ENCODE assay signal across 8 cellular contexts in genomic region chr22:36860821-36861659, GRCh38. TPM values are rescaled to one million over a fixed set of nuclear protein-coding genes. Genes with fewer than 3 reads are reported as not detected.
DNase-seq lines count a peak whose midpoint lies in the region; ATAC-seq, FAIRE-seq and TF ChIP-seq lines count a peak whose summit lies in the region.

Gene NCF4 (plus strand): TSS chr22:36861006. CDS start chr22:36861172, 166 bp downstream.

- ATAC-seq in GM19351 (IDR thresholded peaks at IDR 0.05; ENCODE audit: unreplicated experiment) (peak; percentile 61), HG03432 (IDR thresholded peaks at IDR 0.05; ENCODE audit: unreplicated experiment) (peak; percentile 73)
- ATAC-seq in stimulated activated effector memory CD8-positive, alpha-beta T cell treated with anti-CD3 and anti-CD28 coated beads, Interleukin-12 subunit alpha, Interleukin-12 subunit beta, amount 100 ng/mL, for 72 hours, result peak; percentile 93

- TF ChIP-seq POLR2A in ovary (IDR thresholded peaks at IDR 0.05), result no peak
- no peak for TF ChIP-seq POLR2A in H54 (IDR thresholded peaks at IDR 0.05; ENCODE audit: low read depth, low read length)

- H3K27ac ChIP-seq in right atrium auricular region, result peak within 1 kb of the TSS; percentile 14 to 61
- H3K27ac ChIP-seq in ovary, result no peak within 1 kb of the TSS

- 60 to 63% (median 61%) methylated on average over 17 of the region's 17 CpGs for WGBS in ovary, 3 donors

- no peak for FAIRE-seq in H54 (lab: Jason Lieb, UNC)

- peak within 1 kb of the TSS; percentile 85 to 95 (median 90) for H3K27ac Mint-ChIP-seq in CD14-positive monocyte
- peak within 1 kb of the TSS; percentile 99 for H3K27ac Mint-ChIP-seq in stimulated activated effector memory CD8-positive, alpha-beta T cell treated with anti-CD3 and anti-CD28 coated beads, Interleukin-12 subunit alpha, Interleukin-12 subunit beta, amount 100 ng/mL, for 72 hours

- H3K9me3 ChIP-seq in right atrium auricular region (no peaks in the 10 kb centered on the region), ovary (no peaks in the 10 kb centered on the region)

- H3K9me3 Mint-ChIP-seq in CD14-positive monocyte, result peaks cover 0 to 2% (median 0%) of the 10 kb centered on the region in 7 donors
- H3K9me3 Mint-ChIP-seq in stimulated activated effector memory CD8-positive, alpha-beta T cell treated with anti-CD3 and anti-CD28 coated beads, Interleukin-12 subunit alpha, Interleukin-12 subunit beta, amount 100 ng/mL, for 72 hours, result peaks cover 3% of the 10 kb centered on the region

- no peak for TF ChIP-seq EP300 in ovary (IDR thresholded peaks at IDR 0.05)

- DNase-seq in CD14-positive monocyte (ENCODE audit: low spot score), result peak; percentile 95
- peak; percentile 59 to 67 for DNase-seq in activated CD4-positive, alpha-beta T cell treated with anti-CD3 and anti-CD28 coated beads, Interleukin-2, amount 50 U/mL, for 48 hours
- DNase-seq in right atrium auricular region (ENCODE audit: low spot score), result peak; percentile 70
- peak; percentile 50 to 88 for DNase-seq in stimulated activated effector memory CD8-positive, alpha-beta T cell treated with anti-CD3 and anti-CD28 coated beads, Interleukin-12 subunit alpha, Interleukin-12 subunit beta, amount 100 ng/mL, for 72 hours (ENCODE audit: low spot score in 2 of 2)
- DNase-seq in ovary, result no peak
- DNase-seq in H54 (ENCODE audit: insufficient read length, low spot score), result no peak

- peak within 1 kb of the TSS in 1 of 2 donors; percentile 6 for H3K4me3 ChIP-seq in right atrium auricular region
- H3K4me3 ChIP-seq in ovary, result no peak within 1 kb of the TSS

- H3K27me3 Mint-ChIP-seq in CD14-positive monocyte (ENCODE audit: low read depth in 3 of 3), result peaks cover 0 to 6% (median 0%) of the 10 kb centered on the region in 3 donors

- no peak for TF ChIP-seq CTCF in CD14-positive monocyte (IDR thresholded peaks at IDR 0.05)
- TF ChIP-seq CTCF in right atrium auricular region (IDR thresholded peaks at IDR 0.05), result no peak
- no peak for TF ChIP-seq CTCF in ovary (IDR thresholded peaks at IDR 0.05)

- peaks cover 0 to 8% of the 10 kb centered on the region in 2 donors for H3K4me1 ChIP-seq in right atrium auricular region
- H3K4me1 ChIP-seq in ovary (ENCODE audit: insufficient read depth), result peaks cover 1% of the 10 kb centered on the region

- peaks cover 94% of the 10 kb centered on the region for H3K4me1 Mint-ChIP-seq in CD14-positive monocyte
- H3K4me1 Mint-ChIP-seq in stimulated activated effector memory CD8-positive, alpha-beta T cell treated with anti-CD3 and anti-CD28 coated beads, Interleukin-12 subunit alpha, Interleukin-12 subunit beta, amount 100 ng/mL, for 72 hours, result peaks cover 83% of the 10 kb centered on the region

- peaks cover 24 to 26% of the 10 kb centered on the region in 2 donors for H3K36me3 Mint-ChIP-seq in CD14-positive monocyte
- no peaks in the 10 kb centered on the region for H3K36me3 Mint-ChIP-seq in stimulated activated effector memory CD8-positive, alpha-beta T cell treated with anti-CD3 and anti-CD28 coated beads, Interleukin-12 subunit alpha, Interleukin-12 subunit beta, amount 100 ng/mL, for 72 hours

- H3K4me3 Mint-ChIP-seq in CD14-positive monocyte, result peak within 1 kb of the TSS; percentile 72 to 87
- peak within 1 kb of the TSS; percentile 71 for H3K4me3 Mint-ChIP-seq in stimulated activated effector memory CD8-positive, alpha-beta T cell treated with anti-CD3 and anti-CD28 coated beads, Interleukin-12 subunit alpha, Interleukin-12 subunit beta, amount 100 ng/mL, for 72 hours

- no peaks in the 10 kb centered on the region for H3K27me3 ChIP-seq in right atrium auricular region
- H3K27me3 ChIP-seq in ovary, result no peaks in the 10 kb centered on the region

- intact Hi-C loops in CD14-positive monocyte (cut with micrococcal nuclease) (loop anchor here in 1 of 2 donors (5.0 kb wide), 1 partner anchor 51 kb away; the partner anchor contains the start of gene CSF2RB), ovary (cut with DNase I) (loop anchor here in 1 of 4 donors (10.0 kb wide), 1 partner anchor 114 kb away; no protein-coding TSS in a partner anchor)

- H3K36me3 ChIP-seq in right atrium auricular region, result no peaks in the 10 kb centered on the region
- H3K36me3 ChIP-seq in ovary, result no peaks in the 10 kb centered on the region

RNA-seq across cellular contexts. Expression of gene NCF4, which starts in this region (rescaled TPM):
- polyA plus RNA-seq in CD14-positive monocyte (100 to 1,000 TPM; 209 to 249 TPM), ovary (1 to 10 TPM; 4.6 to 5.0 TPM)
- total RNA-seq in right atrium auricular region (1 to 10 TPM; 3.9 to 7.0 TPM), ovary (1 to 10 TPM; 2.2 to 6.7 (median 4.8) TPM)

Comparison
In these comparisons a context has a peak if more than half of its experiments do, and no peak if none do; other contexts are left out.
1. RNA of gene NCF4 (polyA plus RNA-seq): 209 to 249 TPM in CD14-positive monocyte; 4.6 to 5.0 TPM in ovary; every median in the first group is over 10 times any median in the second.
2. DNase-seq: peak in CD14-positive monocyte (single experiment), activated CD4-positive, alpha-beta T cell treated with anti-CD3 and anti-CD28 coated beads, Interleukin-2, amount 50 U/mL, for 48 hours (2 of 2), right atrium auricular region (single experiment) and stimulated activated effector memory CD8-positive, alpha-beta T cell treated with anti-CD3 and anti-CD28 coated beads, Interleukin-12 subunit alpha, Interleukin-12 subunit beta, amount 100 ng/mL, for 72 hours (2 of 2); none in ovary (0 of 5) and H54 (single experiment).
3. H3K27ac ChIP-seq: peak in right atrium auricular region (2 of 2); none in ovary (0 of 2).
4. Peak in every context shown above with its lines, with median percentiles within 50 percentile points of each other: ATAC-seq.